Comparison of ENCODE assay signal across 18 cellular contexts in genomic region chrX:153871451-153871850, GRCh38. TPM values are rescaled to one million over a fixed set of nuclear protein-coding genes. Genes with fewer than 3 reads are reported as not detected.
DNase-seq lines count a peak whose midpoint lies in the region; ATAC-seq and TF ChIP-seq lines count a peak whose summit lies in the region.
"Had no signal": no experiment of that assay in that cellular context is flagged by ENCODE, and none has a peak within 500 bp of the region (broad histone marks: within the 10 kb centered on the region; RNA-seq: fewer than 3 reads in every experiment).

No MANE protein-coding gene starts in this region.

- no peak overlapping the region for H3K18ac ChIP-seq in mesendoderm (ENCODE audit: low read length)

- H3K27me3 Mint-ChIP-seq in T-helper 17 cell: peaks cover 6% of the 10 kb centered on the region

- H3K4me3 ChIP-seq in WERI-Rb-1 (ENCODE audit: low read depth, low read length): no peak overlapping the region
- H3K4me3 ChIP-seq in mesendoderm (ENCODE audit: low read length): no peak overlapping the region
- H3K4me3 ChIP-seq: BLaER1, GM12878, SK-N-MC had no signal

- H3K9me3 ChIP-seq in WERI-Rb-1 (ENCODE audit: severe bottlenecking): no peaks in the 10 kb centered on the region
- no peaks in the 10 kb centered on the region for H3K9me3 ChIP-seq in T-helper 17 cell (ENCODE audit: control insufficient read depth, low read length, poor library complexity, severe bottlenecking)
- H3K9me3 ChIP-seq: BLaER1 had no signal

- H3K27ac ChIP-seq in WERI-Rb-1 (peak overlapping the region; percentile 55), mesendoderm (ENCODE audit: low read depth, low read length) (no peak overlapping the region)
- H3K27ac ChIP-seq: 22Rv1, BLaER1, SK-N-MC had no signal

- H3K4me1 Mint-ChIP-seq in T-helper 17 cell: no peaks in the 10 kb centered on the region

- H4K5ac ChIP-seq in mesendoderm (ENCODE audit: low read length): no peak overlapping the region

- no peak overlapping the region for H2BK15ac ChIP-seq in mesendoderm (replicated peaks; ENCODE audit: low read depth)

- H3K79me2 ChIP-seq in mesendoderm (ENCODE audit: control insufficient read depth, insufficient read depth, low read length): no peaks in the 10 kb centered on the region

- no peak overlapping the region for H3K4me3 Mint-ChIP-seq in T-helper 17 cell
- H3K4me3 Mint-ChIP-seq: CD8-positive, alpha-beta memory T cell had no signal

- no peak overlapping the region for H3K4ac ChIP-seq in mesendoderm (ENCODE audit: low read depth, low read length)

- peaks cover 27% of the 10 kb centered on the region for H3K27me3 ChIP-seq in WERI-Rb-1 (ENCODE audit: insufficient read depth, low read depth, severe bottlenecking)
- H3K27me3 ChIP-seq in mesendoderm (ENCODE audit: insufficient read depth, low read length, poor library complexity): no peaks in the 10 kb centered on the region

- peaks cover 49% of the 10 kb centered on the region for H3K36me3 ChIP-seq in WERI-Rb-1
- H3K36me3 ChIP-seq in mesendoderm (ENCODE audit: control insufficient read depth, insufficient read depth, low read length): peaks cover 1% of the 10 kb centered on the region

- no peak overlapping the region for H2BK5ac ChIP-seq in mesendoderm (ENCODE audit: low read length)

- DNase-seq in DMS 273 (lab: John Stamatoyannopoulos, UW; ENCODE audit: unreplicated experiment) (peak; percentile 66), DMS 273 treated with DMSO at 0.1 percent for 48 hours (lab: John Stamatoyannopoulos, UW) (no peak), G401 (ENCODE audit: low spot score) (peak; percentile 63), WERI-Rb-1 (no peak), mesendoderm (peak; percentile 58), T-helper 17 cell (no peak)
- no peak for DNase-seq in activated CD8-positive, alpha-beta memory T cell treated with anti-CD3 and anti-CD28 coated beads, Interleukin-2, amount 50 U/mL, for 48 hours
- DNase-seq: CD8-positive, alpha-beta memory T cell; KBM-7; NCI-H1092; NCI-H187 treated with DMSO at 0.1 percent for 48 hours; NCI-H526 treated with DMSO at 0.1 percent for 48 hours had no signal

- in situ Hi-C loops in G401 (cut with HindIII; ENCODE audit: low sequenced_read_pairs): no loop called here

- no peak overlapping the region for H3K4me2 ChIP-seq in mesendoderm (ENCODE audit: low read length)
- H3K4me2 ChIP-seq: BLaER1 had no signal

- ATAC-seq in HG03571 (IDR thresholded peaks at IDR 0.05; ENCODE audit: unreplicated experiment) (no peak), T-helper 17 cell (no peak)

- WGBS in mesendoderm (ENCODE audit: extremely low coverage, insufficient coverage, low lambda C conversion rate): no CpG with 5 or more reads among the region's 6 CpGs

- H3K23ac ChIP-seq in mesendoderm (ENCODE audit: low read length): no peak overlapping the region

- no peak overlapping the region for H4K8ac ChIP-seq in mesendoderm (ENCODE audit: low read depth, low read length)

- TF ChIP-seq CTCF in WERI-Rb-1 (IDR thresholded peaks at IDR 0.05; ENCODE audit: low read depth, low read length): no peak

- no peak overlapping the region for H3K9ac ChIP-seq in mesendoderm (ENCODE audit: low read length)
- H3K9ac ChIP-seq: BLaER1 had no signal

- no peak overlapping the region for H3K56ac ChIP-seq in mesendoderm (ENCODE audit: low read length)

- H3K36me3 Mint-ChIP-seq in T-helper 17 cell (ENCODE audit: low read depth): no peaks in the 10 kb centered on the region

- H3K79me1 ChIP-seq in mesendoderm (ENCODE audit: low read length): no peaks in the 10 kb centered on the region

- H3K4me1 ChIP-seq in mesendoderm (ENCODE audit: control insufficient read depth, low read depth, low read length): peaks cover 5% of the 10 kb centered on the region

- no peak overlapping the region for H3K27ac Mint-ChIP-seq in T-helper 17 cell
- H3K27ac Mint-ChIP-seq: CD8-positive, alpha-beta memory T cell had no signal

- no peak overlapping the region for H2BK120ac ChIP-seq in mesendoderm (ENCODE audit: low read depth, low read length)

- H2AK5ac ChIP-seq in mesendoderm (ENCODE audit: low read length): no peak overlapping the region

RNA-seq across cellular contexts. Expression of gene L1CAM, which starts 14.5 kb away (rescaled TPM):
- total RNA-seq in G401 (2014; rRNA removed; shearing (Covaris generic)): 31.3 and 34.0 TPM in 2 replicates
- polyA plus RNA-seq in mesendoderm (2013, experiment 1 of 2): 11.3 TPM
- polyA plus RNA-seq in mesendoderm (2013, experiment 2 of 2): 10.2 TPM
- total RNA-seq in T-helper 17 cell: 1 to 10 TPM; 2.3 to 3.9 TPM

RNA-seq across cellular contexts. Expression of gene AVPR2, which starts 33.0 kb away (rescaled TPM):
- 0.25 TPM in 1 of 2 replicates, not detected in the other for total RNA-seq in G401 (2014; rRNA removed; shearing (Covaris generic))
- polyA plus RNA-seq in mesendoderm (2013, experiment 1 of 2): 0.03 TPM
- 0.03 TPM for polyA plus RNA-seq in mesendoderm (2013, experiment 2 of 2)
- total RNA-seq in T-helper 17 cell: not detected
- total RNA-seq: CD8-positive, alpha-beta memory T cell; GM12878; T-helper 1 cell treated with Interleukin-12 subunit alpha and Interleukin-12 subunit beta and Interleukin-4 antibody, amounts not matched to agents 30 ng/mL and 1 ng/mL, for 36 hours had no signal
- polyA plus RNA-seq: CD8-positive, alpha-beta memory T cell had no signal

RNA-seq across cellular contexts. Expression of gene PDZD4, which starts 41.1 kb away (rescaled TPM):
- 15.6 and 16.9 TPM in 2 replicates for total RNA-seq in G401 (2014; rRNA removed; shearing (Covaris generic))
- 45.7 TPM for polyA plus RNA-seq in mesendoderm (2013, experiment 1 of 2)
- 46.5 TPM for polyA plus RNA-seq in mesendoderm (2013, experiment 2 of 2)
- 10 to 100 TPM; 31.1 to 45.6 TPM for total RNA-seq in T-helper 17 cell

RNA-seq across cellular contexts. Expression of gene ARHGAP4, which starts 54.6 kb away (rescaled TPM):
- total RNA-seq in G401 (2014; rRNA removed; shearing (Covaris generic)): 55.7 and 62.6 TPM in 2 replicates
- 12.4 TPM for polyA plus RNA-seq in mesendoderm (2013, experiment 1 of 2)
- 12.0 TPM for polyA plus RNA-seq in mesendoderm (2013, experiment 2 of 2)
- 100 to 1,000 TPM; 374 to 404 TPM for total RNA-seq in T-helper 17 cell

Comparison
In these comparisons a context has a peak if more than half of its experiments do, and no peak if none do; other contexts are left out.
1. DNase-seq: peak in DMS 273 (single experiment), G401 (single experiment) and mesendoderm (single experiment); none in DMS 273 treated with DMSO at 0.1 percent for 48 hours (single experiment), WERI-Rb-1 (single experiment), T-helper 17 cell (0 of 3) and activated CD8-positive, alpha-beta memory T cell treated with anti-CD3 and anti-CD28 coated beads, Interleukin-2, amount 50 U/mL, for 48 hours (single experiment).